In genomic region chrX:13661735-13662536, GRCh38 we compare ENCODE assay signal across 14 cellular contexts. TPM values are rescaled to one million over a fixed set of nuclear protein-coding genes. Genes with fewer than 3 reads are reported as not detected.
DNase-seq lines count a peak whose midpoint lies in the region; ATAC-seq and TF ChIP-seq lines count a peak whose summit lies in the region.
"Had no signal": no experiment of that assay in that cellular context is flagged by ENCODE, and none has a peak within 500 bp of the region (broad histone marks: within the 10 kb centered on the region; RNA-seq: fewer than 3 reads in every experiment).

No MANE protein-coding gene starts in this region.

- no peaks in the 10 kb centered on the region for H4K20me1 ChIP-seq in MM.1S (ENCODE audit: insufficient read depth, low read length)

- in situ Hi-C loops in gastrocnemius medialis (cut with MboI; ENCODE audit: low sequenced_read_pairs in 4 of 4) = loop anchor here in 2 of 4 donors (10.0 to 25.0 kb wide), 2 partner anchors 373 to 375 kb away; partner anchors contain the start of gene GEMIN8 (in 1 of the 2)

- H3K4me1 Mint-ChIP-seq in stimulated activated naive CD8-positive, alpha-beta T cell treated with anti-CD3 and anti-CD28 coated beads, Interleukin-15, amount 100 ng/mL, for 72 hours = peaks cover 23% of the 10 kb centered on the region

- peaks cover 12% of the 10 kb centered on the region for H3K79me2 ChIP-seq in MM.1S (ENCODE audit: low read length)

- peak; percentile 40 for ATAC-seq in stimulated activated naive CD8-positive, alpha-beta T cell treated with anti-CD3 and anti-CD28 coated beads, Interleukin-15, Interleukin-2, amounts not matched to agents 100 U/mL and 50 U/mL, for 24 hours
- ATAC-seq in stimulated activated naive CD8-positive, alpha-beta T cell treated with anti-CD3 and anti-CD28 coated beads, Interleukin-15, amount 100 ng/mL, for 72 hours = no peak
- ATAC-seq in GM21825 (IDR thresholded peaks at IDR 0.05; ENCODE audit: unreplicated experiment) = no peak
- no peak for ATAC-seq in gastrocnemius medialis
- ATAC-seq: HCT116; naive thymus-derived CD4-positive, alpha-beta T cell had no signal

- no peak overlapping the region for H3K27ac Mint-ChIP-seq in stimulated activated naive CD8-positive, alpha-beta T cell treated with anti-CD3 and anti-CD28 coated beads, Interleukin-15, amount 100 ng/mL, for 72 hours
- H3K27ac Mint-ChIP-seq: naive thymus-derived CD4-positive, alpha-beta T cell had no signal

- H3K9me3 ChIP-seq in MM.1S (replicated peaks; ENCODE audit: insufficient read depth, low read length) (no peaks in the 10 kb centered on the region), gastrocnemius medialis (no peaks in the 10 kb centered on the region)
- H3K9me3 ChIP-seq: tibial nerve had no signal

- H3K9me3 Mint-ChIP-seq in stimulated activated naive CD8-positive, alpha-beta T cell treated with anti-CD3 and anti-CD28 coated beads, Interleukin-15, amount 100 ng/mL, for 72 hours = no peaks in the 10 kb centered on the region
- H3K9me3 Mint-ChIP-seq: naive thymus-derived CD4-positive, alpha-beta T cell had no signal

- H3K27me3 ChIP-seq in MM.1S (replicated peaks; ENCODE audit: insufficient read depth, low read length) (no peaks in the 10 kb centered on the region), gastrocnemius medialis (no peaks in the 10 kb centered on the region)
- H3K27me3 ChIP-seq: tibial nerve had no signal

- no peaks in the 10 kb centered on the region for H3K9me2 ChIP-seq in MM.1S (replicated peaks; ENCODE audit: insufficient read depth, low read length)

- H3K36me3 ChIP-seq in MM.1S (replicated peaks; ENCODE audit: insufficient read depth, low read length) (no peaks in the 10 kb centered on the region), gastrocnemius medialis (peaks cover 0 to 10% of the 10 kb centered on the region in 2 donors)
- H3K36me3 ChIP-seq: tibial nerve had no signal

- peak overlapping the region; percentile 88 for H3K9ac ChIP-seq in MM.1S (ENCODE audit: low read length)

- intact Hi-C loops in posterior vena cava (cut with DNase I) (loop anchor here in 1 of 2 donors (10.0 kb wide), 1 partner anchor 73 kb away; the partner anchor contains the start of genes OFD1 and TRAPPC2), gastrocnemius medialis (cut with DNase I; ENCODE audit: low total_unique reads) (no loop called here)

- H3K27ac ChIP-seq in MM.1S (ENCODE audit: low read length) = peak overlapping the region; percentile 100
- peak overlapping the region in 1 of 4 donors; percentile 22 for H3K27ac ChIP-seq in gastrocnemius medialis

- no peak overlapping the region for H3K4me3 Mint-ChIP-seq in stimulated activated naive CD8-positive, alpha-beta T cell treated with anti-CD3 and anti-CD28 coated beads, Interleukin-15, amount 100 ng/mL, for 72 hours
- H3K4me3 Mint-ChIP-seq: naive thymus-derived CD4-positive, alpha-beta T cell had no signal

- TF ChIP-seq POLR2A in gastrocnemius medialis (IDR thresholded peaks at IDR 0.05) = no peak

- TF ChIP-seq CTCF in MM.1S (IDR thresholded peaks at IDR 0.05; ENCODE audit: low read length) = no peak
- TF ChIP-seq CTCF in fibroblast of mammary gland (conservative IDR thresholded peaks at IDR 0.05; ENCODE audit: control insufficient read depth, insufficient read depth, low read depth, low read length) = no peak
- no peak for TF ChIP-seq CTCF in gastrocnemius medialis (IDR thresholded peaks at IDR 0.05 in 4 of 5, conservative IDR thresholded peaks at IDR 0.05 in 1 of 5)

- no peaks in the 10 kb centered on the region for H3K27me3 Mint-ChIP-seq in stimulated activated naive CD8-positive, alpha-beta T cell treated with anti-CD3 and anti-CD28 coated beads, Interleukin-15, amount 100 ng/mL, for 72 hours
- H3K27me3 Mint-ChIP-seq: naive thymus-derived CD4-positive, alpha-beta T cell had no signal

- H2AFZ ChIP-seq in MM.1S (ENCODE audit: low read length) = peak overlapping the region; percentile 45; the same call in 1 of the 2 replicates

- H3K4me3 ChIP-seq in MM.1S (ENCODE audit: low read length) (peak overlapping the region; percentile 62), fibroblast of mammary gland (ENCODE audit: control insufficient read depth, low read depth, low read length) (peak overlapping the region; percentile 26), gastrocnemius medialis (no peak overlapping the region)

- H3F3A ChIP-seq in MM.1S (ENCODE audit: insufficient read depth, low read length) = peaks cover 10% of the 10 kb centered on the region

- no peak for DNase-seq in stimulated activated naive CD8-positive, alpha-beta T cell treated with anti-CD3 and anti-CD28 coated beads, Interleukin-15, Interleukin-2, amounts not matched to agents 100 U/mL and 50 U/mL, for 24 hours
- no peak for DNase-seq in stimulated activated naive CD8-positive, alpha-beta T cell treated with anti-CD3 and anti-CD28 coated beads, Interleukin-15, amount 100 ng/mL, for 72 hours
- DNase-seq in MM.1S (peak; percentile 81), fibroblast of mammary gland (ENCODE audit: low read depth) (no peak), posterior vena cava (ENCODE audit: low spot score) (no peak), NCI-H82 (lab: John Stamatoyannopoulos, UW) (no peak), gastrocnemius medialis (no peak)
- DNase-seq: effector CD4-positive, alpha-beta T cell; naive thymus-derived CD4-positive, alpha-beta T cell; NCI-H1930; T-helper 9 cell had no signal

- H3K4me2 ChIP-seq in MM.1S (ENCODE audit: low read depth, low read length) = peak overlapping the region; percentile 79

- H3K4me1 ChIP-seq in MM.1S (ENCODE audit: low read length) = peaks cover 29% of the 10 kb centered on the region
- peaks cover 3 to 4% of the 10 kb centered on the region in 2 donors for H3K4me1 ChIP-seq in gastrocnemius medialis

RNA-seq across cellular contexts. Expression of gene TCEANC, which starts 9.0 kb away (rescaled TPM):
- total RNA-seq in posterior vena cava (1 to 10 TPM; 3.3 to 3.8 TPM), gastrocnemius medialis (1 to 10 TPM; 2.9 to 4.1 (median 3.3) TPM)

RNA-seq across cellular contexts. Expression of gene RAB9A, which starts 27.0 kb away (rescaled TPM):
- total RNA-seq in posterior vena cava = 10 to 100 TPM; 16.2 to 19.0 TPM
- 10 to 100 TPM; 15.0 to 21.7 (median 18.5) TPM for total RNA-seq in gastrocnemius medialis

Comparison
In these comparisons a context has a peak if more than half of its experiments do, and no peak if none do; other contexts are left out.
1. H3K4me3 ChIP-seq: peak in MM.1S (single experiment) and fibroblast of mammary gland (single experiment); none in gastrocnemius medialis (0 of 4).